In the genomic region with DNA sequence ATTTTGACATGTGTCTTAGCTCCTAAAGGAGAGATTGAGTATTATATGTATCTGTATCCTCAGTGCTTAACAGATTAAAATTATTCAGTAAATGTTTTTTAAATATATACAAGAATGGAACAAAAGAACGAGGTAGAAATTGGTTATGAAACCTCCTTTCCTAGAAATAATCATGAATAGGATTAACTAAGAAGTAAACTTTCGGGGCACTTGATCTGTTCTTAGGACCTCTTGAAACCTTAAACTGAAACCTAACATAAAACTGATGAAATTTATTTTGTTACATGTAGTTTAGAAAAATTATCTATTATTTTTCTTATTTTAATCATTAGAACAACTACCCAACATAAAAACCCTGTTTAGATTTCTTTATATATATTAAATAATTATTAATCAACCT, we compare ENCODE assay signal across 29 cellular contexts.
DNase-seq lines count a peak whose midpoint lies in the region; ATAC-seq and TF ChIP-seq lines count a peak whose summit lies in the region.
"Had no signal": no experiment of that assay in that cellular context is flagged by ENCODE, and none has a peak within 500 bp of the region (broad histone marks: within the 10 kb centered on the region; RNA-seq: fewer than 3 reads in every experiment).

No MANE protein-coding gene starts in this region.

- no peak for DNase-seq in left lung
- no peak for DNase-seq in activated naive CD8-positive, alpha-beta T cell treated with anti-CD3 and anti-CD28 coated beads for 36 hours
- DNase-seq: 8988T; ACHN; AML-193; BE2C; C1 segment of cervical spinal cord; Caco-2; Calu3; CD4-positive, alpha-beta memory T cell; CD4-positive, alpha-beta T cell; CD4-positive, CD25-positive, alpha-beta regulatory T cell; CD8-positive, alpha-beta memory T cell; CD8-positive, alpha-beta T cell; COR-L47; DMS 273 treated with DMSO at 0.1 percent for 48 hours; DMS153; DMS53; DMS79; DMS79 treated with DMSO at 0.1 percent for 48 hours; DND-41; EL had no signal

- intact Hi-C loops in left lung (cut with DNase I), result no loop called here

- no peaks in the 10 kb centered on the region for H3K4me1 ChIP-seq in left lung
- H3K4me1 ChIP-seq: BE2C, Caco-2 had no signal

- no peaks in the 10 kb centered on the region for H3K27me3 ChIP-seq in left lung
- H3K27me3 ChIP-seq: BLaER1; BLaER1 treated with 17β-estradiol and CSF1 and Interleukin-3, amounts not matched to agents 10 nM and 100 nM had no signal

- no peak overlapping the region for H3K27ac Mint-ChIP-seq in activated naive CD8-positive, alpha-beta T cell treated with anti-CD3 and anti-CD28 coated beads for 36 hours
- H3K27ac Mint-ChIP-seq: B cell; CD14-positive monocyte; CD4-positive, alpha-beta memory T cell; CD4-positive, alpha-beta T cell; CD4-positive, CD25-positive, alpha-beta regulatory T cell; CD8-positive, alpha-beta memory T cell; CD8-positive, alpha-beta T cell had no signal

- no peaks in the 10 kb centered on the region for H3K9me3 ChIP-seq in left lung
- H3K9me3 ChIP-seq: A549, BE2C, BLaER1, Caco-2 had no signal

- no peak overlapping the region for H3K4me3 ChIP-seq in left lung
- H3K4me3 ChIP-seq: A549; BLaER1; BLaER1 treated with 17β-estradiol and CSF1 and Interleukin-3, amounts not matched to agents 10 nM and 100 nM had no signal

- H3K36me3 ChIP-seq in left lung, result no peaks in the 10 kb centered on the region
- H3K36me3 ChIP-seq: BE2C; BLaER1; BLaER1 treated with 17β-estradiol and CSF1 and Interleukin-3, amounts not matched to agents 10 nM and 100 nM had no signal

- H3K36me3 Mint-ChIP-seq in activated naive CD8-positive, alpha-beta T cell treated with anti-CD3 and anti-CD28 coated beads for 36 hours, result no peaks in the 10 kb centered on the region
- H3K36me3 Mint-ChIP-seq: CD14-positive monocyte; CD4-positive, alpha-beta memory T cell; CD4-positive, CD25-positive, alpha-beta regulatory T cell; CD8-positive, alpha-beta memory T cell; CD8-positive, alpha-beta T cell had no signal

- H3K27ac ChIP-seq in left lung, result no peak overlapping the region
- H3K27ac ChIP-seq: 22Rv1; BLaER1; BLaER1 treated with 17β-estradiol and CSF1 and Interleukin-3, amounts not matched to agents 10 nM and 100 nM; C4-2B had no signal

- no peak overlapping the region for H3K4me3 Mint-ChIP-seq in activated naive CD8-positive, alpha-beta T cell treated with anti-CD3 and anti-CD28 coated beads for 36 hours
- H3K4me3 Mint-ChIP-seq: B cell; CD14-positive monocyte; CD4-positive, alpha-beta memory T cell; CD4-positive, alpha-beta T cell; CD4-positive, CD25-positive, alpha-beta regulatory T cell; CD8-positive, alpha-beta memory T cell; CD8-positive, alpha-beta T cell had no signal

- no peak for TF ChIP-seq CTCF in left lung (IDR thresholded peaks at IDR 0.05)

- H3K4me1 Mint-ChIP-seq in activated naive CD8-positive, alpha-beta T cell treated with anti-CD3 and anti-CD28 coated beads for 36 hours, result peaks cover 2% of the 10 kb centered on the region
- H3K4me1 Mint-ChIP-seq: B cell; CD14-positive monocyte; CD8-positive, alpha-beta memory T cell had no signal

- no peaks in the 10 kb centered on the region for H3K27me3 Mint-ChIP-seq in activated naive CD8-positive, alpha-beta T cell treated with anti-CD3 and anti-CD28 coated beads for 36 hours

- peak; percentile 52 for ATAC-seq in left lung
- ATAC-seq: A549; CD8-positive, alpha-beta T cell had no signal

- no peaks in the 10 kb centered on the region for H3K9me3 Mint-ChIP-seq in activated naive CD8-positive, alpha-beta T cell treated with anti-CD3 and anti-CD28 coated beads for 36 hours
- H3K9me3 Mint-ChIP-seq: CD14-positive monocyte; CD8-positive, alpha-beta T cell had no signal
